ENCODE assay signal across 1 cellular context in the genomic region with DNA sequence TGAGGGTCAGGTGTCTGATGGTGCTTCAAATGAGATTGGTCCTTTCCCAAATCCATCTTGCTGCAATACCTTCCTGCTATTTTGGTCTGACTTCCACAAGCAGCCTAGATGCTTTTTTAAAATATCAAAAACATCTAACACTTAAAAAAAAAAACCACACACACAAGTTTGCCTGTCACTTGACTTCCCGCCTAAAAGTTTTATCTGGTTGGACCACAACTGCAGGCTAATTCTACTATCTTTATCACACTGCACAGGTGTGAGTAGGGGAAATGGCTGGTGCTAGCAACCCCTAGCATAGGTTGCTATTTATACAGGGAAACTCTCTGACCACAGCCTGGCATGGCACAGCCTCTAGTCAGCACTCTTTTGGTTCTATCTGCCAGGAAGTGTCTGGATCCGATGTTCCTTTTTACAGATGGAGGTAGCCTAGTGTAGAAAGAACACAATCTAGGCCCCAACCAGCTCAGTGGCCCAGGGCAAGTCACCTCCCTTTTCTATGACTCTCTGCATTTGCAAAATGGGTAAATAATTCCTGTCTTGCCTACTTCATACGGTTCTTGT.
TF ChIP-seq lines count a peak whose summit lies in the region.

A gene with protein sequence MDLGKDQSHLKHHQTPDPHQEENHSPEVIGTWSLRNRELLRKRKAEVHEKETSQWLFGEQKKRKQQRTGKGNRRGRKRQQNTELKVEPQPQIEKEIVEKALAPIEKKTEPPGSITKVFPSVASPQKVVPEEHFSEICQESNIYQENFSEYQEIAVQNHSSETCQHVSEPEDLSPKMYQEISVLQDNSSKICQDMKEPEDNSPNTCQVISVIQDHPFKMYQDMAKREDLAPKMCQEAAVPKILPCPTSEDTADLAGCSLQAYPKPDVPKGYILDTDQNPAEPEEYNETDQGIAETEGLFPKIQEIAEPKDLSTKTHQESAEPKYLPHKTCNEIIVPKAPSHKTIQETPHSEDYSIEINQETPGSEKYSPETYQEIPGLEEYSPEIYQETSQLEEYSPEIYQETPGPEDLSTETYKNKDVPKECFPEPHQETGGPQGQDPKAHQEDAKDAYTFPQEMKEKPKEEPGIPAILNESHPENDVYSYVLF (minus strand): TSS at position 92 of the 564 bp plus-strand sequence. CDS start 36 bp downstream, at position 56.

TF ChIP-seq in K562, 482 proteins besides CTCF, POLR2A, EP300 and RAD21 (continued from another document and continues in another):
- TF ChIP-seq ZNF444 (CRISPR knock-in tag; IDR thresholded peaks at IDR 0.05): no peak
- TF ChIP-seq ETV1 (tag; conservative IDR thresholded peaks at IDR 0.05; ENCODE audit: low read depth): peak; percentile 68
- TF ChIP-seq ETS1 (conservative IDR thresholded peaks at IDR 0.05; ENCODE audit: control insufficient read depth, low read depth, low read length): no peak
- no peak for TF ChIP-seq ZBTB8A (IDR thresholded peaks at IDR 0.05; ENCODE audit: partially characterized antibody)
- peak; percentile 30; the same call in 1 of the 2 replicates for TF ChIP-seq NFATC3 (IDR thresholded peaks at IDR 0.05)
- TF ChIP-seq, protein P1, sequence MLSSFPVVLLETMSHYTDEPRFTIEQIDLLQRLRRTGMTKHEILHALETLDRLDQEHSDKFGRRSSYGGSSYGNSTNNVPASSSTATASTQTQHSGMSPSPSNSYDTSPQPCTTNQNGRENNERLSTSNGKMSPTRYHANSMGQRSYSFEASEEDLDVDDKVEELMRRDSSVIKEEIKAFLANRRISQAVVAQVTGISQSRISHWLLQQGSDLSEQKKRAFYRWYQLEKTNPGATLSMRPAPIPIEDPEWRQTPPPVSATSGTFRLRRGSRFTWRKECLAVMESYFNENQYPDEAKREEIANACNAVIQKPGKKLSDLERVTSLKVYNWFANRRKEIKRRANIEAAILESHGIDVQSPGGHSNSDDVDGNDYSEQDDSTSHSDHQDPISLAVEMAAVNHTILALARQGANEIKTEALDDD (IDR thresholded peaks at IDR 0.05): peak; percentile 86
- TF ChIP-seq DPF2 (IDR thresholded peaks at IDR 0.05): peak; percentile 97
- no peak for TF ChIP-seq NUFIP1 (IDR thresholded peaks at IDR 0.05; ENCODE audit: partially characterized antibody)
- TF ChIP-seq IRF2 (CRISPR knock-in tag; IDR thresholded peaks at IDR 0.05): no peak
- no peak for TF ChIP-seq HEY1 (CRISPR knock-in tag; IDR thresholded peaks at IDR 0.05; ENCODE audit: borderline replicate concordance)
- TF ChIP-seq, protein P2, sequence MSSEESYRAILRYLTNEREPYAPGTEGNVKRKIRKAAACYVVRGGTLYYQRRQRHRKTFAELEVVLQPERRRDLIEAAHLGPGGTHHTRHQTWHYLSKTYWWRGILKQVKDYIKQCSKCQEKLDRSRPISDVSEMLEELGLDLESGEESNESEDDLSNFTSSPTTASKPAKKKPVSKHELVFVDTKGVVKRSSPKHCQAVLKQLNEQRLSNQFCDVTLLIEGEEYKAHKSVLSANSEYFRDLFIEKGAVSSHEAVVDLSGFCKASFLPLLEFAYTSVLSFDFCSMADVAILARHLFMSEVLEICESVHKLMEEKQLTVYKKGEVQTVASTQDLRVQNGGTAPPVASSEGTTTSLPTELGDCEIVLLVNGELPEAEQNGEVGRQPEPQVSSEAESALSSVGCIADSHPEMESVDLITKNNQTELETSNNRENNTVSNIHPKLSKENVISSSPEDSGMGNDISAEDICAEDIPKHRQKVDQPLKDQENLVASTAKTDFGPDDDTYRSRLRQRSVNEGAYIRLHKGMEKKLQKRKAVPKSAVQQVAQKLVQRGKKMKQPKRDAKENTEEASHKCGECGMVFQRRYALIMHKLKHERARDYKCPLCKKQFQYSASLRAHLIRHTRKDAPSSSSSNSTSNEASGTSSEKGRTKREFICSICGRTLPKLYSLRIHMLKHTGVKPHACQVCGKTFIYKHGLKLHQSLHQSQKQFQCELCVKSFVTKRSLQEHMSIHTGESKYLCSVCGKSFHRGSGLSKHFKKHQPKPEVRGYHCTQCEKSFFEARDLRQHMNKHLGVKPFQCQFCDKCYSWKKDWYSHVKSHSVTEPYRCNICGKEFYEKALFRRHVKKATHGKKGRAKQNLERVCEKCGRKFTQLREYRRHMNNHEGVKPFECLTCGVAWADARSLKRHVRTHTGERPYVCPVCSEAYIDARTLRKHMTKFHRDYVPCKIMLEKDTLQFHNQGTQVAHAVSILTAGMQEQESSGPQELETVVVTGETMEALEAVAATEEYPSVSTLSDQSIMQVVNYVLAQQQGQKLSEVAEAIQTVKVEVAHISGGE (CRISPR knock-in tag; IDR thresholded peaks at IDR 0.05): peak in 1 of 3 experiments; percentile 50; a peak in 2 of 6 replicates
- no peak for TF ChIP-seq MCM5 (IDR thresholded peaks at IDR 0.05; ENCODE audit: low read depth)
- no peak for TF ChIP-seq ZFP30 (CRISPR knock-in tag; IDR thresholded peaks at IDR 0.05; ENCODE audit: borderline replicate concordance)
- no peak for TF ChIP-seq TARDBP (IDR thresholded peaks at IDR 0.05)
- TF ChIP-seq KDM5B (IDR thresholded peaks at IDR 0.05; ENCODE audit: insufficient replicate concordance, low read depth, low read length): no peak
- no peak for TF ChIP-seq ZNF780A (CRISPR knock-in tag; IDR thresholded peaks at IDR 0.05)
- no peak for TF ChIP-seq SP1 (CRISPR knock-in tag; IDR thresholded peaks at IDR 0.05)
- no peak for TF ChIP-seq CGGBP1 (CRISPR knock-in tag; IDR thresholded peaks at IDR 0.05)
- no peak for TF ChIP-seq TEAD2 (tag; IDR thresholded peaks at IDR 0.05)
- no peak for TF ChIP-seq ZNF143 (CRISPR knock-in tag; IDR thresholded peaks at IDR 0.05)
- no peak for TF ChIP-seq RBM39 (optimal IDR thresholded peaks at IDR 0.05; ENCODE audit: low read depth, low read length)
- TF ChIP-seq ZNF57 (CRISPR knock-in tag; IDR thresholded peaks at IDR 0.05): no peak
- no peak for TF ChIP-seq HNRNPL (IDR thresholded peaks at IDR 0.05; ENCODE audit: low read depth, low read length)
- no peak for TF ChIP-seq AFF4 (CRISPR knock-in tag; IDR thresholded peaks at IDR 0.05)
- no peak for TF ChIP-seq ZNF79 (CRISPR knock-in tag; IDR thresholded peaks at IDR 0.05; ENCODE audit: low read depth)
- no peak; the same call in 1 of the 2 replicates for TF ChIP-seq ZC3H11A (IDR thresholded peaks at IDR 0.05; ENCODE audit: low read depth, low read length)
- TF ChIP-seq RFX5 (IDR thresholded peaks at IDR 0.05; ENCODE audit: low read depth, low read length): no peak
- TF ChIP-seq, protein P3, sequence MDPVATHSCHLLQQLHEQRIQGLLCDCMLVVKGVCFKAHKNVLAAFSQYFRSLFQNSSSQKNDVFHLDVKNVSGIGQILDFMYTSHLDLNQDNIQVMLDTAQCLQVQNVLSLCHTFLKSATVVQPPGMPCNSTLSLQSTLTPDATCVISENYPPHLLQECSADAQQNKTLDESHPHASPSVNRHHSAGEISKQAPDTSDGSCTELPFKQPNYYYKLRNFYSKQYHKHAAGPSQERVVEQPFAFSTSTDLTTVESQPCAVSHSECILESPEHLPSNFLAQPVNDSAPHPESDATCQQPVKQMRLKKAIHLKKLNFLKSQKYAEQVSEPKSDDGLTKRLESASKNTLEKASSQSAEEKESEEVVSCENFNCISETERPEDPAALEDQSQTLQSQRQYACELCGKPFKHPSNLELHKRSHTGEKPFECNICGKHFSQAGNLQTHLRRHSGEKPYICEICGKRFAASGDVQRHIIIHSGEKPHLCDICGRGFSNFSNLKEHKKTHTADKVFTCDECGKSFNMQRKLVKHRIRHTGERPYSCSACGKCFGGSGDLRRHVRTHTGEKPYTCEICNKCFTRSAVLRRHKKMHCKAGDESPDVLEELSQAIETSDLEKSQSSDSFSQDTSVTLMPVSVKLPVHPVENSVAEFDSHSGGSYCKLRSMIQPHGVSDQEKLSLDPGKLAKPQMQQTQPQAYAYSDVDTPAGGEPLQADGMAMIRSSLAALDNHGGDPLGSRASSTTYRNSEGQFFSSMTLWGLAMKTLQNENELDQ (CRISPR knock-in tag; IDR thresholded peaks at IDR 0.05; ENCODE audit: borderline replicate concordance): no peak
- TF ChIP-seq RAD51 (IDR thresholded peaks at IDR 0.05; ENCODE audit: borderline replicate concordance, low read depth): peak; percentile 44; the same call in 1 of the 2 replicates
- no peak for TF ChIP-seq JUNB (CRISPR knock-in tag; conservative IDR thresholded peaks at IDR 0.05)
- no peak for TF ChIP-seq HSF4 (CRISPR knock-in tag; IDR thresholded peaks at IDR 0.05; ENCODE audit: borderline replicate concordance)
- no peak for TF ChIP-seq RB1 (IDR thresholded peaks at IDR 0.05; ENCODE audit: low read depth)
- TF ChIP-seq LARP7 (IDR thresholded peaks at IDR 0.05): no peak
- 0 out of 2 replicates have a peak, but pooled peaks have one; percentile 43 for TF ChIP-seq LCOR (CRISPR knock-in tag; IDR thresholded peaks at IDR 0.05)
- peak; percentile 90 to 92; a peak in 2 of 4 replicates for TF ChIP-seq TBL1XR1 (IDR thresholded peaks at IDR 0.05; ENCODE audit: low read length in 2 of 2)
- TF ChIP-seq ZNF699 (CRISPR knock-in tag; IDR thresholded peaks at IDR 0.05; ENCODE audit: insufficient replicate concordance): no peak
- no peak for TF ChIP-seq ZNF134 (CRISPR knock-in tag; conservative IDR thresholded peaks at IDR 0.05)
- TF ChIP-seq KAT7 (CRISPR knock-in tag; IDR thresholded peaks at IDR 0.05; ENCODE audit: borderline replicate concordance): no peak
- no peak for TF ChIP-seq ZC3H8 (IDR thresholded peaks at IDR 0.05)
- TF ChIP-seq CREM (IDR thresholded peaks at IDR 0.05; ENCODE audit: low read depth): peak; percentile 65; the same call in 1 of the 2 replicates
- no peak for TF ChIP-seq HDAC6 (IDR thresholded peaks at IDR 0.05; ENCODE audit: low read depth, low read length)
- peak; percentile 65 for TF ChIP-seq NEUROD1 (IDR thresholded peaks at IDR 0.05; ENCODE audit: borderline replicate concordance, low read depth, low read length, partially characterized antibody)
- TF ChIP-seq, protein P4, sequence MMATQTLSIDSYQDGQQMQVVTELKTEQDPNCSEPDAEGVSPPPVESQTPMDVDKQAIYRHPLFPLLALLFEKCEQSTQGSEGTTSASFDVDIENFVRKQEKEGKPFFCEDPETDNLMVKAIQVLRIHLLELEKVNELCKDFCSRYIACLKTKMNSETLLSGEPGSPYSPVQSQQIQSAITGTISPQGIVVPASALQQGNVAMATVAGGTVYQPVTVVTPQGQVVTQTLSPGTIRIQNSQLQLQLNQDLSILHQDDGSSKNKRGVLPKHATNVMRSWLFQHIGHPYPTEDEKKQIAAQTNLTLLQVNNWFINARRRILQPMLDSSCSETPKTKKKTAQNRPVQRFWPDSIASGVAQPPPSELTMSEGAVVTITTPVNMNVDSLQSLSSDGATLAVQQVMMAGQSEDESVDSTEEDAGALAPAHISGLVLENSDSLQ (IDR thresholded peaks at IDR 0.05): peak; percentile 84
- no peak for TF ChIP-seq GMEB1 (CRISPR knock-in tag; IDR thresholded peaks at IDR 0.05)
- no peak for TF ChIP-seq SMARCB1 (IDR thresholded peaks at IDR 0.05; ENCODE audit: insufficient read length, low read depth)
- peak; percentile 31 for TF ChIP-seq RBBP5 (IDR thresholded peaks at IDR 0.05; ENCODE audit: borderline replicate concordance, insufficient read depth, low read length, poor library complexity, severe bottlenecking)
